In genomic region chr15:81302605-81303204, GRCh38 we compare ENCODE assay signal across 8 cellular contexts. TPM values are rescaled to one million over a fixed set of nuclear protein-coding genes. Genes with fewer than 3 reads are reported as not detected.
A peak's percentile ranks its signal among the peaks of the same experiment; 100 is the strongest.
DNase-seq lines count a peak whose midpoint lies in the region; ATAC-seq and TF ChIP-seq lines count a peak whose summit lies in the region.

No MANE protein-coding gene starts in this region.

- peaks cover 16 to 88% (median 70%) of the 10 kb centered on the region in 4 donors for H3K36me3 ChIP-seq in stomach

- peaks cover 99% of the 10 kb centered on the region for H3K36me3 Mint-ChIP-seq in activated T-cell treated with anti-CD3 and anti-CD28 coated beads, Interleukin-2, amount 50 U/mL, for 24 hours (ENCODE audit: low read depth)
- H3K36me3 Mint-ChIP-seq in effector memory CD8-positive, alpha-beta T cell (ENCODE audit: insufficient read depth): peaks cover 94% of the 10 kb centered on the region

- H3K4me1 ChIP-seq in stomach: peaks cover 0 to 35% (median 17%) of the 10 kb centered on the region in 4 donors

- intact Hi-C loops in stomach (cut with DNase I; ENCODE audit: low total_unique reads): no loop called here

- H3K9me3 ChIP-seq in stomach: no peaks in the 10 kb centered on the region

- H3K27ac Mint-ChIP-seq in activated T-cell treated with anti-CD3 and anti-CD28 coated beads, Interleukin-2, amount 50 U/mL, for 24 hours: peak overlapping the region; percentile 93
- peak overlapping the region; percentile 95 to 99 for H3K27ac Mint-ChIP-seq in effector memory CD8-positive, alpha-beta T cell

- peak overlapping the region; percentile 91 for H3K4me3 Mint-ChIP-seq in activated T-cell treated with anti-CD3 and anti-CD28 coated beads, Interleukin-2, amount 50 U/mL, for 24 hours
- H3K4me3 Mint-ChIP-seq in effector memory CD8-positive, alpha-beta T cell: peak overlapping the region; percentile 99 to 100

- H3K4me3 ChIP-seq in stomach: no peak overlapping the region

- H3K9me3 Mint-ChIP-seq in activated T-cell treated with anti-CD3 and anti-CD28 coated beads, Interleukin-2, amount 50 U/mL, for 24 hours: no peaks in the 10 kb centered on the region
- no peaks in the 10 kb centered on the region for H3K9me3 Mint-ChIP-seq in effector memory CD8-positive, alpha-beta T cell

- no peak for TF ChIP-seq POLR2A in stomach (IDR thresholded peaks at IDR 0.05)

- H3K4me1 Mint-ChIP-seq in activated T-cell treated with anti-CD3 and anti-CD28 coated beads, Interleukin-2, amount 50 U/mL, for 24 hours (ENCODE audit: low read depth): peaks cover 96% of the 10 kb centered on the region
- H3K4me1 Mint-ChIP-seq in effector memory CD8-positive, alpha-beta T cell (ENCODE audit: low read depth in 2 of 2): peaks cover 73 to 80% of the 10 kb centered on the region in 2 donors

- DNase-seq in activated T-cell treated with anti-CD3 and anti-CD28 coated beads, Interleukin-2, amount 50 U/mL, for 24 hours: peak; percentile 34
- DNase-seq in activated T-cell treated with anti-CD3 and anti-CD28 coated beads for 4 hours: no peak
- peak; percentile 56 for DNase-seq in NAMALWA (ENCODE audit: low spot score)
- no peak for DNase-seq in effector memory CD8-positive, alpha-beta T cell
- no peak for DNase-seq in stomach
- DNase-seq in HEK293T (ENCODE audit: extremely low spot score): no peak
- no peak for DNase-seq in NCI-H69 (lab: John Stamatoyannopoulos, UW)

- peak; percentile 44 for ATAC-seq in effector memory CD8-positive, alpha-beta T cell (replicated peaks)
- ATAC-seq in HG03045 (IDR thresholded peaks at IDR 0.05; ENCODE audit: unreplicated experiment): no peak

- 81 to 85% (median 84%) methylated on average over 7 of the region's 7 CpGs for WGBS in stomach, 5 donors

- TF ChIP-seq CTCF in stomach (IDR thresholded peaks at IDR 0.05): no peak

- no peak for TF ChIP-seq EP300 in stomach (IDR thresholded peaks at IDR 0.05)

- H3K27me3 Mint-ChIP-seq in activated T-cell treated with anti-CD3 and anti-CD28 coated beads, Interleukin-2, amount 50 U/mL, for 24 hours: no peaks in the 10 kb centered on the region
- H3K27me3 Mint-ChIP-seq in effector memory CD8-positive, alpha-beta T cell: no peaks in the 10 kb centered on the region

- H3K27me3 ChIP-seq in stomach: no peaks in the 10 kb centered on the region

- POLR2A ChIA-PET in HEK293T (lab: Yijun Ruan, JAX): interaction anchor here (1.0 kb wide), 1 partner anchor 21 kb away, joined by 4 read pairs; the partner anchor contains the start of gene STARD5

- peak overlapping the region in 3 of 5 donors; percentile 41 to 61 (median 50) for H3K27ac ChIP-seq in stomach

- CTCF ChIA-PET in HEK293T (lab: Yijun Ruan, JAX): no interaction called here

TF ChIP-seq in HEK293T, 16 proteins besides CTCF, POLR2A, EP300 and RAD21:
- TF ChIP-seq BHLHE40 (IDR thresholded peaks at IDR 0.05; ENCODE audit: borderline replicate concordance): no peak
- no peak for TF ChIP-seq CTBP1 (IDR thresholded peaks at IDR 0.05; ENCODE audit: borderline replicate concordance)
- TF ChIP-seq FOXK2 (IDR thresholded peaks at IDR 0.05): no peak
- TF ChIP-seq TARDBP (IDR thresholded peaks at IDR 0.05): no peak
- no peak for TF ChIP-seq FOXM1 (IDR thresholded peaks at IDR 0.05; ENCODE audit: borderline replicate concordance)
- TF ChIP-seq SUZ12 (IDR thresholded peaks at IDR 0.05): no peak
- no peak for TF ChIP-seq LEF1 (IDR thresholded peaks at IDR 0.05; ENCODE audit: borderline replicate concordance)
- TF ChIP-seq ARNT (IDR thresholded peaks at IDR 0.05): no peak

RNA-seq across cellular contexts. Expression of gene STARD5, which starts 21.2 kb away (rescaled TPM):
- 100 to 1,000 TPM in 1 of 5 donors, 1 to 10 TPM in 2, under 1 TPM in 1, not detected in 1; 0.89 to 157 (median 5.2) TPM for total RNA-seq in stomach
- polyA plus RNA-seq in stomach: 10 to 100 TPM in 1 of 3 donors, 1 to 10 TPM in 2; 3.4 to 13.4 (median 4.2) TPM

Comparison
In these comparisons a context has a peak if more than half of its experiments do, and no peak if none do; other contexts are left out.
1. DNase-seq: peak in activated T-cell treated with anti-CD3 and anti-CD28 coated beads, Interleukin-2, amount 50 U/mL, for 24 hours (single experiment) and NAMALWA (single experiment); none in activated T-cell treated with anti-CD3 and anti-CD28 coated beads for 4 hours (single experiment), effector memory CD8-positive, alpha-beta T cell (0 of 3), stomach (single experiment), HEK293T (single experiment) and NCI-H69 (single experiment).